1 cellular context compared by ENCODE assay signal in genomic region chr12:76763746-76764675, GRCh38.
TF ChIP-seq lines count a peak whose summit lies in the region.

A gene with protein sequence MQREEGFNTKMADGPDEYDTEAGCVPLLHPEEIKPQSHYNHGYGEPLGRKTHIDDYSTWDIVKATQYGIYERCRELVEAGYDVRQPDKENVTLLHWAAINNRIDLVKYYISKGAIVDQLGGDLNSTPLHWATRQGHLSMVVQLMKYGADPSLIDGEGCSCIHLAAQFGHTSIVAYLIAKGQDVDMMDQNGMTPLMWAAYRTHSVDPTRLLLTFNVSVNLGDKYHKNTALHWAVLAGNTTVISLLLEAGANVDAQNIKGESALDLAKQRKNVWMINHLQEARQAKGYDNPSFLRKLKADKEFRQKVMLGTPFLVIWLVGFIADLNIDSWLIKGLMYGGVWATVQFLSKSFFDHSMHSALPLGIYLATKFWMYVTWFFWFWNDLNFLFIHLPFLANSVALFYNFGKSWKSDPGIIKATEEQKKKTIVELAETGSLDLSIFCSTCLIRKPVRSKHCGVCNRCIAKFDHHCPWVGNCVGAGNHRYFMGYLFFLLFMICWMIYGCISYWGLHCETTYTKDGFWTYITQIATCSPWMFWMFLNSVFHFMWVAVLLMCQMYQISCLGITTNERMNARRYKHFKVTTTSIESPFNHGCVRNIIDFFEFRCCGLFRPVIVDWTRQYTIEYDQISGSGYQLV (plus strand): TSS chr12:76764115. CDS start chr12:76764237, 122 bp downstream.

TF ChIP-seq in K562, 482 proteins besides CTCF, POLR2A, EP300 and RAD21 (continued from another document and continues in another):
- no peak; the same call in 1 of the 2 replicates for TF ChIP-seq MGA (IDR thresholded peaks at IDR 0.05)
- no peak for TF ChIP-seq BRCA1 (IDR thresholded peaks at IDR 0.05)
- no peak for TF ChIP-seq BRCA1 (CRISPR knock-in tag; IDR thresholded peaks at IDR 0.05)
- TF ChIP-seq JUN (IDR thresholded peaks at IDR 0.05; ENCODE audit: borderline replicate concordance, low read depth, low read length) = no peak
- no peak for TF ChIP-seq JUN (CRISPR knock-in tag; IDR thresholded peaks at IDR 0.05; ENCODE audit: borderline replicate concordance)
- TF ChIP-seq PYGO2 (tag; IDR thresholded peaks at IDR 0.05) = no peak
- TF ChIP-seq CCAR2 (IDR thresholded peaks at IDR 0.05; ENCODE audit: low read depth, low read length) = no peak
- peak; percentile 34; the same call in 1 of the 2 replicates for TF ChIP-seq ZNF57 (CRISPR knock-in tag; IDR thresholded peaks at IDR 0.05)
- TF ChIP-seq MLLT1 (IDR thresholded peaks at IDR 0.05) = 0 out of 4 replicates have a peak, but pooled peaks of 1 of the 2 experiments have one; percentile 27
- no peak for TF ChIP-seq DMBX1 (CRISPR knock-in tag; IDR thresholded peaks at IDR 0.05; ENCODE audit: borderline replicate concordance)
- no peak for TF ChIP-seq ZNF239 (CRISPR knock-in tag; IDR thresholded peaks at IDR 0.05)
- TF ChIP-seq ZKSCAN3 (CRISPR knock-in tag; IDR thresholded peaks at IDR 0.05) = no peak
- peak in 1 of 2 experiments; percentile 20; a peak in 2 of 4 replicates for TF ChIP-seq FOXK2 (conservative IDR thresholded peaks at IDR 0.05 in 1 of 2, IDR thresholded peaks at IDR 0.05 in 1 of 2; ENCODE audit: low read depth in 2 of 2)
- peak; percentile 52 for TF ChIP-seq HCFC1 (IDR thresholded peaks at IDR 0.05; ENCODE audit: low read depth, low read length)
- peak; percentile 41; the same call in 1 of the 2 replicates for TF ChIP-seq HES1 (IDR thresholded peaks at IDR 0.05; ENCODE audit: low read depth)
- no peak for TF ChIP-seq ASH1L (IDR thresholded peaks at IDR 0.05; ENCODE audit: borderline replicate concordance, low read depth, partially characterized antibody)
- TF ChIP-seq SAP30 (IDR thresholded peaks at IDR 0.05; ENCODE audit: borderline replicate concordance, insufficient read depth, low read depth, low read length, poor library complexity, severe bottlenecking) = peak; percentile 52
- no peak for TF ChIP-seq THRA (IDR thresholded peaks at IDR 0.05)
- TF ChIP-seq SMARCE1 (IDR thresholded peaks at IDR 0.05) = no peak; the same call in 1 of the 2 replicates
- TF ChIP-seq HDAC3 (IDR thresholded peaks at IDR 0.05; ENCODE audit: borderline replicate concordance, partially characterized antibody) = no peak
- no peak for TF ChIP-seq ZFPM2 (CRISPR knock-in tag; IDR thresholded peaks at IDR 0.05)
- TF ChIP-seq, protein P1, sequence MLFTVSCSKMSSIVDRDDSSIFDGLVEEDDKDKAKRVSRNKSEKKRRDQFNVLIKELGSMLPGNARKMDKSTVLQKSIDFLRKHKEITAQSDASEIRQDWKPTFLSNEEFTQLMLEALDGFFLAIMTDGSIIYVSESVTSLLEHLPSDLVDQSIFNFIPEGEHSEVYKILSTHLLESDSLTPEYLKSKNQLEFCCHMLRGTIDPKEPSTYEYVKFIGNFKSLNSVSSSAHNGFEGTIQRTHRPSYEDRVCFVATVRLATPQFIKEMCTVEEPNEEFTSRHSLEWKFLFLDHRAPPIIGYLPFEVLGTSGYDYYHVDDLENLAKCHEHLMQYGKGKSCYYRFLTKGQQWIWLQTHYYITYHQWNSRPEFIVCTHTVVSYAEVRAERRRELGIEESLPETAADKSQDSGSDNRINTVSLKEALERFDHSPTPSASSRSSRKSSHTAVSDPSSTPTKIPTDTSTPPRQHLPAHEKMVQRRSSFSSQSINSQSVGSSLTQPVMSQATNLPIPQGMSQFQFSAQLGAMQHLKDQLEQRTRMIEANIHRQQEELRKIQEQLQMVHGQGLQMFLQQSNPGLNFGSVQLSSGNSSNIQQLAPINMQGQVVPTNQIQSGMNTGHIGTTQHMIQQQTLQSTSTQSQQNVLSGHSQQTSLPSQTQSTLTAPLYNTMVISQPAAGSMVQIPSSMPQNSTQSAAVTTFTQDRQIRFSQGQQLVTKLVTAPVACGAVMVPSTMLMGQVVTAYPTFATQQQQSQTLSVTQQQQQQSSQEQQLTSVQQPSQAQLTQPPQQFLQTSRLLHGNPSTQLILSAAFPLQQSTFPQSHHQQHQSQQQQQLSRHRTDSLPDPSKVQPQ (CRISPR knock-in tag; IDR thresholded peaks at IDR 0.05; ENCODE audit: borderline replicate concordance) = no peak
- TF ChIP-seq NRF1 (conservative IDR thresholded peaks at IDR 0.05 in 1 of 2, IDR thresholded peaks at IDR 0.05 in 1 of 2) = peak; percentile 92 to 93
- peak; percentile 91 for TF ChIP-seq CHAMP1 (IDR thresholded peaks at IDR 0.05)
- TF ChIP-seq TFAM (CRISPR knock-in tag; conservative IDR thresholded peaks at IDR 0.05) = no peak
- TF ChIP-seq BCOR (IDR thresholded peaks at IDR 0.05) = peak; percentile 39; the same call in 1 of the 2 replicates
- TF ChIP-seq ZNF561 (CRISPR knock-in tag; conservative IDR thresholded peaks at IDR 0.05) = no peak
- peak; percentile 90 for TF ChIP-seq POLR2G (IDR thresholded peaks at IDR 0.05; ENCODE audit: low read depth, low read length)
- no peak for TF ChIP-seq ZNF253 (CRISPR knock-in tag; conservative IDR thresholded peaks at IDR 0.05)
- no peak for TF ChIP-seq ZNF280B (CRISPR knock-in tag; IDR thresholded peaks at IDR 0.05)
- TF ChIP-seq KDM5B (IDR thresholded peaks at IDR 0.05; ENCODE audit: insufficient replicate concordance, low read depth, low read length) = peak; percentile 94
- TF ChIP-seq TARDBP (IDR thresholded peaks at IDR 0.05) = no peak
- TF ChIP-seq GABPB2 (CRISPR knock-in tag; conservative IDR thresholded peaks at IDR 0.05) = no peak
- TF ChIP-seq NCOA4 (IDR thresholded peaks at IDR 0.05; ENCODE audit: partially characterized antibody) = no peak
